16 cellular contexts compared by ENCODE assay signal in genomic region chr12:80556566-80556965, GRCh38.
DNase-seq lines count a peak whose midpoint lies in the region; ATAC-seq and TF ChIP-seq lines count a peak whose summit lies in the region.
"Had no signal": no experiment of that assay in that cellular context is flagged by ENCODE, and none has a peak within 500 bp of the region (broad histone marks: within the 10 kb centered on the region; RNA-seq: fewer than 3 reads in every experiment).

No MANE protein-coding gene starts in this region.

- no peak for TF ChIP-seq CTCF in choroid plexus epithelial cell (conservative IDR thresholded peaks at IDR 0.05; ENCODE audit: low read depth, low read length)

- H3K4me2 ChIP-seq in skeletal muscle satellite cell (ENCODE audit: low read length): no peak overlapping the region
- H3K4me2 ChIP-seq: A549 had no signal

- no peak overlapping the region for H3K27ac ChIP-seq in caudate nucleus (ENCODE audit: low read depth, low read length)
- H3K27ac ChIP-seq: A549, SJSA1 had no signal

- no peak overlapping the region for H3K9ac ChIP-seq in adipocyte (ENCODE audit: low read length)
- H3K9ac ChIP-seq in skeletal muscle satellite cell (ENCODE audit: low read depth, low read length): peak overlapping the region; percentile 19

- H3K4me1 ChIP-seq in adipocyte (ENCODE audit: control insufficient read depth, insufficient read depth, low read length) (peaks cover 32% of the 10 kb centered on the region), skeletal muscle satellite cell (ENCODE audit: control insufficient read depth, insufficient read depth, low read length) (peaks cover 37% of the 10 kb centered on the region)

- H3K9me3 ChIP-seq in adipocyte (ENCODE audit: control insufficient read depth, low read length): no peaks in the 10 kb centered on the region
- no peaks in the 10 kb centered on the region for H3K9me3 ChIP-seq in skeletal muscle satellite cell (replicated peaks; ENCODE audit: low read length)
- H3K9me3 ChIP-seq: A549, HAP-1 had no signal

- H3K27me3 ChIP-seq in adipocyte (replicated peaks; ENCODE audit: control insufficient read depth, insufficient read depth, low read length): no peaks in the 10 kb centered on the region
- no peaks in the 10 kb centered on the region for H3K27me3 ChIP-seq in skeletal muscle satellite cell (ENCODE audit: control insufficient read depth, insufficient read depth, low read length)
- H3K27me3 ChIP-seq: SJSA1 had no signal

- H3K4me3 ChIP-seq in adipocyte (ENCODE audit: low read length) (no peak overlapping the region), choroid plexus epithelial cell (ENCODE audit: low read depth, low read length) (no peak overlapping the region), skeletal muscle satellite cell (ENCODE audit: low read length) (no peak overlapping the region)
- H3K4me3 ChIP-seq: A549, HAP-1, SJSA1 had no signal

- no peaks in the 10 kb centered on the region for H3K36me3 ChIP-seq in adipocyte (ENCODE audit: control insufficient read depth, insufficient read depth, low read length, severe bottlenecking)
- H3K36me3 ChIP-seq in skeletal muscle satellite cell (ENCODE audit: insufficient read depth, low read length): no peaks in the 10 kb centered on the region
- H3K36me3 ChIP-seq: HAP-1 had no signal

- no peak for ATAC-seq in HG02938 (IDR thresholded peaks at IDR 0.05; ENCODE audit: unreplicated experiment)
- ATAC-seq: A549; CD8-positive, alpha-beta T cell; HepG2; Panc1 had no signal

- DNase-seq in EL (peak; percentile 26), adipocyte (ENCODE audit: low read depth) (peak; percentile 46), choroid plexus epithelial cell (ENCODE audit: low read depth) (peak; percentile 63), caudate nucleus (lab: John Stamatoyannopoulos, UW) (no peak), putamen (ENCODE audit: low spot score) (no peak)
- DNase-seq: CD8-positive, alpha-beta T cell; KG1; MV-4-11; NCI-H1694 treated with DMSO at 0.1 percent for 48 hours had no signal

Comparison
In these comparisons a context has a peak if more than half of its experiments do, and no peak if none do; other contexts are left out.
1. DNase-seq: peak in EL (single experiment), adipocyte (single experiment) and choroid plexus epithelial cell (single experiment); none in caudate nucleus (0 of 61) and putamen (single experiment).